11 cellular contexts compared by ENCODE assay signal in genomic region chr19:2424686-2425621, GRCh38.
A peak's percentile ranks its signal among the peaks of the same experiment; 100 is the strongest.
DNase-seq lines count a peak whose midpoint lies in the region.
"Had no signal": no experiment of that assay in that cellular context is flagged by ENCODE, and none has a peak within 500 bp of the region (broad histone marks: within the 10 kb centered on the region; RNA-seq: fewer than 3 reads in every experiment).

No MANE protein-coding gene starts in this region.

- H3K36me3 ChIP-seq in adipocyte (ENCODE audit: control insufficient read depth, insufficient read depth, low read length, severe bottlenecking): peaks cover 10% of the 10 kb centered on the region
- H3K36me3 ChIP-seq in rectal smooth muscle tissue (ENCODE audit: control insufficient read depth, insufficient read depth, low read length): no peaks in the 10 kb centered on the region

- H3K27me3 ChIP-seq in adipocyte (replicated peaks; ENCODE audit: control insufficient read depth, insufficient read depth, low read length): no peaks in the 10 kb centered on the region
- no peaks in the 10 kb centered on the region for H3K27me3 ChIP-seq in rectal smooth muscle tissue (ENCODE audit: control insufficient read depth, insufficient read depth, low read length)
- H3K27me3 ChIP-seq: tibial artery had no signal

- H3K27ac ChIP-seq in rectal smooth muscle tissue (ENCODE audit: low read depth, low read length): no peak overlapping the region
- H3K27ac ChIP-seq: tibial artery had no signal

- H3K4me1 ChIP-seq in adipocyte (ENCODE audit: control insufficient read depth, insufficient read depth, low read length) (peaks cover 24% of the 10 kb centered on the region), rectal smooth muscle tissue (ENCODE audit: control insufficient read depth, insufficient read depth, low read length) (peaks cover 11% of the 10 kb centered on the region)

- peak overlapping the region; percentile 97 for H3K4me3 ChIP-seq in adipocyte (ENCODE audit: low read length)
- H3K4me3 ChIP-seq in rectal smooth muscle tissue (ENCODE audit: low read length): peak overlapping the region; percentile 12

- H3K9ac ChIP-seq in adipocyte (ENCODE audit: low read length): peak overlapping the region; percentile 99
- no peak overlapping the region for H3K9ac ChIP-seq in rectal smooth muscle tissue (ENCODE audit: low read length)

- intact Hi-C loops in head of caudate nucleus (cut with DNase I): no loop called here

- H3K9me3 ChIP-seq in adipocyte (ENCODE audit: control insufficient read depth, low read length): no peaks in the 10 kb centered on the region
- H3K9me3 ChIP-seq: tibial artery had no signal

- DNase-seq in EL: peak; percentile 64
- DNase-seq in adipocyte (ENCODE audit: low read depth): peak; percentile 69
- peak in 41 of 42 donors; percentile 32 to 82 (median 62) for DNase-seq in head of caudate nucleus
- DNase-seq in activated CD4-positive, CD25-positive, alpha-beta regulatory T cell treated with anti-CD3 and anti-CD28 coated beads, Interleukin-2, amount 50 U/mL, for 72 hours: no peak
- DNase-seq in NCI-H226: no peak
- no peak for DNase-seq in effector CD4-positive, alpha-beta T cell
- no peak for DNase-seq in activated gamma-delta T cell treated with Interleukin-2 at 50 U/mL for 16 hours
- DNase-seq: activated B cell treated with CpG ODN at 0.5 μM for 24 hours; effector memory CD8-positive, alpha-beta T cell; tibial artery had no signal

Comparison
In these comparisons a context has a peak if more than half of its experiments do, and no peak if none do; other contexts are left out.
1. DNase-seq: peak in EL (single experiment), adipocyte (single experiment) and head of caudate nucleus (41 of 42); none in activated CD4-positive, CD25-positive, alpha-beta regulatory T cell treated with anti-CD3 and anti-CD28 coated beads, Interleukin-2, amount 50 U/mL, for 72 hours (single experiment), NCI-H226 (single experiment), effector CD4-positive, alpha-beta T cell (single experiment) and activated gamma-delta T cell treated with Interleukin-2 at 50 U/mL for 16 hours (single experiment).